Comparison of ENCODE assay signal across 12 cellular contexts in genomic region chr6:6688283-6688682, GRCh38.
A peak's percentile ranks its signal among the peaks of the same experiment; 100 is the strongest.
DNase-seq lines count a peak whose midpoint lies in the region; ATAC-seq and TF ChIP-seq lines count a peak whose summit lies in the region.
"Had no signal": no experiment of that assay in that cellular context is flagged by ENCODE, and none has a peak within 500 bp of the region (broad histone marks: within the 10 kb centered on the region; RNA-seq: fewer than 3 reads in every experiment).

No MANE protein-coding gene starts in this region.

- no peak for DNase-seq in RWPE2 (ENCODE audit: low spot score)
- DNase-seq in NCI-H1694 (lab: John Stamatoyannopoulos, UW): no peak
- no peak for DNase-seq in mucosa of descending colon
- DNase-seq: CD4-positive, alpha-beta memory T cell; erythroblast; NCI-H524; substantia nigra had no signal

- H3K36me3 ChIP-seq in ACC112 (ENCODE audit: insufficient read depth, low read length) (no peaks in the 10 kb centered on the region), HUES48 (ENCODE audit: control insufficient read depth, insufficient read depth, low read length) (no peaks in the 10 kb centered on the region), RWPE2 (ENCODE audit: low read depth) (no peaks in the 10 kb centered on the region), iPS-18a (ENCODE audit: control insufficient read depth, low read depth, low read length) (no peaks in the 10 kb centered on the region), mucosa of descending colon (ENCODE audit: low read depth) (no peaks in the 10 kb centered on the region)

- no peak for ATAC-seq in RWPE2 (ENCODE audit: low read depth)
- no peak for ATAC-seq in HG02973 (IDR thresholded peaks at IDR 0.05; ENCODE audit: unreplicated experiment)
- no peak for ATAC-seq in mucosa of descending colon
- no peak for ATAC-seq in HG03045 (IDR thresholded peaks at IDR 0.05; ENCODE audit: unreplicated experiment)

- H3K4me1 ChIP-seq in ACC112 (ENCODE audit: control insufficient read depth, insufficient read depth, low read length, unreplicated experiment): peaks cover 18% of the 10 kb centered on the region
- peaks cover 25% of the 10 kb centered on the region for H3K4me1 ChIP-seq in HUES48 (ENCODE audit: control insufficient read depth, insufficient read depth, low read length)
- peaks cover 42% of the 10 kb centered on the region for H3K4me1 ChIP-seq in RWPE2 (ENCODE audit: insufficient read depth, poor library complexity, severe bottlenecking)
- H3K4me1 ChIP-seq in iPS-18a (ENCODE audit: control insufficient read depth, low read depth, low read length): peaks cover 24% of the 10 kb centered on the region
- peaks cover 44% of the 10 kb centered on the region for H3K4me1 ChIP-seq in mucosa of descending colon (ENCODE audit: low read depth)

- H3K9me3 ChIP-seq in HUES48 (ENCODE audit: control insufficient read depth, insufficient read depth, low read length) (no peaks in the 10 kb centered on the region), RWPE2 (ENCODE audit: severe bottlenecking) (peaks cover 6% of the 10 kb centered on the region), iPS-18a (ENCODE audit: control insufficient read depth, low read depth, low read length) (no peaks in the 10 kb centered on the region), mucosa of descending colon (no peaks in the 10 kb centered on the region)

- no peak for TF ChIP-seq CTCF in RWPE2 (IDR thresholded peaks at IDR 0.05; ENCODE audit: poor library complexity, severe bottlenecking)
- no peak for TF ChIP-seq CTCF in mucosa of descending colon (IDR thresholded peaks at IDR 0.05)

- H3K79me2 ChIP-seq in ACC112 (ENCODE audit: control insufficient read depth, insufficient read depth, low read length, unreplicated experiment): no peaks in the 10 kb centered on the region

- H2AFZ ChIP-seq in ACC112 (ENCODE audit: low read length, unreplicated experiment): peak overlapping the region; percentile 11

- intact Hi-C loops in mucosa of descending colon (cut with DNase I, micrococcal nuclease): no loop called here

- H3K27me3 ChIP-seq in ACC112 (ENCODE audit: insufficient read depth, low read length) (peaks cover 19% of the 10 kb centered on the region), HUES48 (ENCODE audit: control insufficient read depth, insufficient read depth, low read length) (no peaks in the 10 kb centered on the region), RWPE2 (ENCODE audit: insufficient read depth, poor library complexity, severe bottlenecking) (no peaks in the 10 kb centered on the region), iPS-18a (ENCODE audit: control insufficient read depth, insufficient read depth, low read length) (no peaks in the 10 kb centered on the region)

- H3K4me3 ChIP-seq in ACC112 (ENCODE audit: low read depth, low read length) (no peak overlapping the region), HUES48 (ENCODE audit: low read depth, low read length) (peak overlapping the region; percentile 56), RWPE2 (ENCODE audit: severe bottlenecking) (no peak overlapping the region), iPS-18a (ENCODE audit: low read length) (peak overlapping the region; percentile 47), mucosa of descending colon (no peak overlapping the region)

- H3K9ac ChIP-seq in HUES48 (ENCODE audit: low read depth, low read length) (no peak overlapping the region), iPS-18a (ENCODE audit: low read length) (no peak overlapping the region)

- H3K27ac ChIP-seq in ACC112 (ENCODE audit: low read depth, low read length) (no peak overlapping the region), HUES48 (ENCODE audit: low read depth, low read length) (no peak overlapping the region), RWPE2 (ENCODE audit: poor library complexity, severe bottlenecking) (peak overlapping the region; percentile 98), iPS-18a (ENCODE audit: low read length) (no peak overlapping the region)

Comparison
In these comparisons a context has a peak if more than half of its experiments do, and no peak if none do; other contexts are left out.
1. H3K4me3 ChIP-seq: peak in HUES48 (single experiment) and iPS-18a (single experiment); none in ACC112 (single experiment), RWPE2 (single experiment) and mucosa of descending colon (single experiment).